In the genomic region with DNA sequence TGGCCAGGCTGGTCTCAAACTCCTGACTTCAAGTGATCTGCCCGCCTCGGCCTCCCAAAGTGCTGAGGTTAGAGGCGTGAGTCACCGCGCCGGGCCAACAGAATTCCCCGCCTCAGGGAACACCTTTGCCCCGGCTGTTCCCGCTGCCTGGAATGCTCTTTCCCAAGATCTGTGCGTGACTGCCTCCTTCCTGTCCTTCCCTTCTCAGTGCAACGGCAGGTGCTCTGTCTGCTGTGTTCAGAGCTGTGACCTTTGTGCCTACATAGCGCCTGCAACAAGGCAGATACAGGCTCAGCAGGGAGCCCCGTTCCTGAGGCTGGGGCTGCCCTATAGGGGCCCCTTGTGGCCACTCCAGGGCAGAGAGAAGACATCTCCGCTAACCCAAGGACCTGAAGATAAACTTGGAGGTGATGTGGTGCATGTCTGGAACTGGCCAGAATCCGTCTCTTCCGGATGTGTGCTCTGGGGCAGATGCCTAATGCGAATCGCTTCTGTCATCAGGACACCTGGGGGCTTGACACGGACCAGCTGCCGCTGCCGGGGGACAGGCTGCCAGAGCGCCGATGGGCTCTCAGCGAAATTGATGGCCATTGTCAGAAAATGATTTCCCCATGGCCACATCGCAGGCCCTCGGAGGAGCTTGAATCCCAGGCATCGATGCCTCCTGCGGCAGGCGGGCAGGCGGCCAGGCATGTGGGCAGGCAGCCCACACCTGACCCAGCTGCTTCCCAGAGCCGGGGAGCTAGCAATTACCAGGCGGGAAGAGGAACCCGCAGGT, we compare ENCODE assay signal across 8 cellular contexts. TPM values are rescaled to one million over a fixed set of nuclear protein-coding genes. Genes with fewer than 3 reads are reported as not detected.
DNase-seq lines count a peak whose midpoint lies in the region; ATAC-seq and TF ChIP-seq lines count a peak whose summit lies in the region.

No MANE protein-coding gene starts in this region.

- TF ChIP-seq POLR2A in erythroblast (IDR thresholded peaks at IDR 0.05; ENCODE audit: low read length): no peak

- ATAC-seq in Right ventricle myocardium superior (ENCODE audit: poor library complexity) (peak; percentile 63), Right ventricle myocardium inferior (no peak), GM19023 (IDR thresholded peaks at IDR 0.05; ENCODE audit: unreplicated experiment) (no peak)

- no peak overlapping the region for H3K27ac Mint-ChIP-seq in osteocyte (ENCODE audit: unreplicated experiment)

- no peaks in the 10 kb centered on the region for H3K27me3 Mint-ChIP-seq in osteocyte (ENCODE audit: unreplicated experiment)

- H3K36me3 Mint-ChIP-seq in osteocyte (ENCODE audit: unreplicated experiment): no peaks in the 10 kb centered on the region

- H3K9me3 Mint-ChIP-seq in osteocyte (ENCODE audit: unreplicated experiment): no peaks in the 10 kb centered on the region

- H3K4me3 ChIP-seq in WI38 (ENCODE audit: low read depth, low read length): no peak overlapping the region

- H3K4me1 Mint-ChIP-seq in osteocyte (ENCODE audit: unreplicated experiment): peaks cover 27% of the 10 kb centered on the region

- intact Hi-C loops in Right ventricle myocardium superior (cut with DNase I): no loop called here
- intact Hi-C loops in Right ventricle myocardium inferior (cut with DNase I): no loop called here

- H3K4me3 Mint-ChIP-seq in osteocyte (ENCODE audit: unreplicated experiment): no peak overlapping the region

- TF ChIP-seq CTCF in WI38 (IDR thresholded peaks at IDR 0.05; ENCODE audit: low read depth, low read length) (peak; percentile 45), osteocyte (IDR thresholded peaks at IDR 0.05) (peak; percentile 42)

- DNase-seq in Right ventricle myocardium superior: peak; percentile 63
- no peak for DNase-seq in Right ventricle myocardium inferior (ENCODE audit: missing footprints)
- DNase-seq in NCI-H2081 (lab: John Stamatoyannopoulos, UW): peak; percentile 80 to 91
- DNase-seq in erythroblast (lab: John Stamatoyannopoulos, UW): peak; percentile 53 to 56
- DNase-seq in osteocyte (ENCODE audit: extremely low spot score, unreplicated experiment): no peak
- DNase-seq in cerebellar nuclear complex (lab: John Stamatoyannopoulos, UW): no peak

RNA-seq across cellular contexts. Expression of a gene that starts 43.5 kb away (rescaled TPM):
- total RNA-seq in Right ventricle myocardium superior (16.3 TPM), Right ventricle myocardium inferior (16.7 TPM), osteocyte (40.5 and 41.1 TPM in 2 replicates)

Comparison
In these comparisons a context has a peak if more than half of its experiments do, and no peak if none do; other contexts are left out.
1. DNase-seq: peak in Right ventricle myocardium superior (single experiment), NCI-H2081 (2 of 2) and erythroblast (2 of 2); none in Right ventricle myocardium inferior (single experiment), osteocyte (single experiment) and cerebellar nuclear complex (0 of 2).